ENCODE assay signal across 1 cellular context in the genomic region with DNA sequence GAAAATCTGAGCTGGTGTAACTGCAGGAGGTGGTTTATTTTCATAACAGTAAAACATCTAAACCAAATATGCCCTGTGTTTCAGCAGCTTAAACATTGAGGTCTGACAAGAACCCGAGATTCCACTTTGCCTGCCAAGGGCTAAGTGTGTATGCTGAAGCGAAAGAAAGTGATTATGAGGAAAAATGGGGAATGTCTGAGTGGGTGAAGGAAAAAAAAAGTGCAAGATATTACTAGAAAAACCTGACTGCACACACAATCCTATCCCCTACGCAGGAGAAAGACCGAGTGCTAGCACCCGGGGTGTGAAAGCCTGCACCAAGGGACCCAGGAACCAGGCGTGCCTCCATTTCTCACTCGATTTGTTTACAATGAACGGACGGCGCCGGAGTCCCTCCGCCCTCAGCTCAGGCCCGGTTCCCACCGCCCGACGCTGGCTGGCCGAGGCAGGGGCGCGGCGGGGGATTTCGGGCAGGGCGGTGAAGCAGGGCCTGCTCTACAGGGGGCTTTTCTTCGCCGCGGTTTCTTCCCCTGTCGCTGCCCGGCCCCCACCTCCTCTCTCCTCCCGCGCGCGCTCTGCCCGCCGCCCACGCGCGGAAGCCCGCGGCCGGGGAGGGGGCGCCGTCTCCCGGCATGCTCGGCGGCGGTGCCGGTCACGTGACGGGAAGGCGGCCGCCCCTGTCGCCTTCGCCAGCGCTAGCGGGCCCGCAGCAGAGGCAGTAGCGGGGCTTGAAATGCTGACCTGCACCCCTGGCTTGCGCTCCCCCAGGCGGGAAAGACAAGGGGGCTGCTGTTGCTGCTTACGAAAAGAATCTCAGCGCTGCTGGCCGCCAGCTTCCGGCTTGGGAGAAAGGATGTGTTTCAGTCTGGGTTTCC.
A peak's percentile ranks its signal among the peaks of the same experiment; 100 is the strongest.
TF ChIP-seq lines count a peak whose summit lies in the region.

No MANE protein-coding gene starts in this region.

TF ChIP-seq in K562, 482 proteins besides CTCF, POLR2A, EP300 and RAD21 (continued from another document):
- TF ChIP-seq, protein P1, sequence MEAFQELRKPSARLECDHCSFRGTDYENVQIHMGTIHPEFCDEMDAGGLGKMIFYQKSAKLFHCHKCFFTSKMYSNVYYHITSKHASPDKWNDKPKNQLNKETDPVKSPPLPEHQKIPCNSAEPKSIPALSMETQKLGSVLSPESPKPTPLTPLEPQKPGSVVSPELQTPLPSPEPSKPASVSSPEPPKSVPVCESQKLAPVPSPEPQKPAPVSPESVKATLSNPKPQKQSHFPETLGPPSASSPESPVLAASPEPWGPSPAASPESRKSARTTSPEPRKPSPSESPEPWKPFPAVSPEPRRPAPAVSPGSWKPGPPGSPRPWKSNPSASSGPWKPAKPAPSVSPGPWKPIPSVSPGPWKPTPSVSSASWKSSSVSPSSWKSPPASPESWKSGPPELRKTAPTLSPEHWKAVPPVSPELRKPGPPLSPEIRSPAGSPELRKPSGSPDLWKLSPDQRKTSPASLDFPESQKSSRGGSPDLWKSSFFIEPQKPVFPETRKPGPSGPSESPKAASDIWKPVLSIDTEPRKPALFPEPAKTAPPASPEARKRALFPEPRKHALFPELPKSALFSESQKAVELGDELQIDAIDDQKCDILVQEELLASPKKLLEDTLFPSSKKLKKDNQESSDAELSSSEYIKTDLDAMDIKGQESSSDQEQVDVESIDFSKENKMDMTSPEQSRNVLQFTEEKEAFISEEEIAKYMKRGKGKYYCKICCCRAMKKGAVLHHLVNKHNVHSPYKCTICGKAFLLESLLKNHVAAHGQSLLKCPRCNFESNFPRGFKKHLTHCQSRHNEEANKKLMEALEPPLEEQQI (IDR thresholded peaks at IDR 0.05): no peak
- TF ChIP-seq RHOXF2B (CRISPR knock-in tag; conservative IDR thresholded peaks at IDR 0.05): no peak
- peak; percentile 58; the same call in 1 of the 2 replicates for TF ChIP-seq ZBTB7A (IDR thresholded peaks at IDR 0.05; ENCODE audit: borderline replicate concordance, control insufficient read depth, low read depth, low read length)
- no peak for TF ChIP-seq ATF1 (CRISPR knock-in tag; IDR thresholded peaks at IDR 0.05)
- TF ChIP-seq ATF1 (tag; IDR thresholded peaks at IDR 0.05): peak; percentile 31; the same call in 1 of the 2 replicates
- peak; percentile 93 for TF ChIP-seq RAD51 (IDR thresholded peaks at IDR 0.05; ENCODE audit: borderline replicate concordance, low read depth)
- no peak; the same call in 1 of the 2 replicates for TF ChIP-seq NR4A1 (CRISPR knock-in tag; IDR thresholded peaks at IDR 0.05)
- peak; percentile 90 for TF ChIP-seq NR4A1 (tag; IDR thresholded peaks at IDR 0.05)
- 0 out of 2 replicates have a peak, but pooled peaks have one; percentile 49 for TF ChIP-seq ZNF12 (CRISPR knock-in tag; IDR thresholded peaks at IDR 0.05)
- no peak for TF ChIP-seq ZNF764 (CRISPR knock-in tag; IDR thresholded peaks at IDR 0.05; ENCODE audit: low read depth)
- TF ChIP-seq CHD2 (IDR thresholded peaks at IDR 0.05; ENCODE audit: low read depth, low read length): no peak
- TF ChIP-seq SUPT5H (IDR thresholded peaks at IDR 0.05): 0 out of 2 replicates have a peak, but pooled peaks have one; percentile 12
- TF ChIP-seq ZFX (CRISPR knock-in tag; IDR thresholded peaks at IDR 0.05): peak; percentile 57
- TF ChIP-seq MTA3 (IDR thresholded peaks at IDR 0.05; ENCODE audit: borderline replicate concordance): peak; percentile 69; the same call in 1 of the 2 replicates
- peak; percentile 78 for TF ChIP-seq POLR2G (IDR thresholded peaks at IDR 0.05; ENCODE audit: low read depth, low read length)
- peak in 1 of 2 experiments; percentile 54; a peak in 1 of 4 replicates for TF ChIP-seq NONO (IDR thresholded peaks at IDR 0.05; ENCODE audit: low read depth in 2 of 2, low read length in 1 of 2)
- peak; percentile 37; the same call in 1 of the 2 replicates for TF ChIP-seq ATF7 (IDR thresholded peaks at IDR 0.05)
- TF ChIP-seq FOXP1 (CRISPR knock-in tag; IDR thresholded peaks at IDR 0.05): peak; percentile 54; the same call in 1 of the 2 replicates
- peak; percentile 16; the same call in 1 of the 2 replicates for TF ChIP-seq HCFC1 (IDR thresholded peaks at IDR 0.05; ENCODE audit: low read depth, low read length)
- 0 out of 2 replicates have a peak, but pooled peaks have one; percentile 25 for TF ChIP-seq ZBTB1 (CRISPR knock-in tag; IDR thresholded peaks at IDR 0.05; ENCODE audit: borderline replicate concordance, low read depth)
- TF ChIP-seq TSC22D4 (tag; IDR thresholded peaks at IDR 0.05): no peak
- peak; percentile 65 for TF ChIP-seq PHF20 (IDR thresholded peaks at IDR 0.05; ENCODE audit: partially characterized antibody)
- TF ChIP-seq CBX1 (IDR thresholded peaks at IDR 0.05; ENCODE audit: low read depth): peak; percentile 99
- peak in 1 of 2 experiments; percentile 34; a peak in 1 of 4 replicates for TF ChIP-seq TEAD1 (CRISPR knock-in tag; IDR thresholded peaks at IDR 0.05)
- 0 out of 2 replicates have a peak, but pooled peaks have one; percentile 21 for TF ChIP-seq ESRRA (IDR thresholded peaks at IDR 0.05; ENCODE audit: borderline replicate concordance, low read depth)
- TF ChIP-seq ZNF175 (CRISPR knock-in tag; IDR thresholded peaks at IDR 0.05; ENCODE audit: low read depth): peak; percentile 70; the same call in 1 of the 2 replicates
- TF ChIP-seq, protein P2, sequence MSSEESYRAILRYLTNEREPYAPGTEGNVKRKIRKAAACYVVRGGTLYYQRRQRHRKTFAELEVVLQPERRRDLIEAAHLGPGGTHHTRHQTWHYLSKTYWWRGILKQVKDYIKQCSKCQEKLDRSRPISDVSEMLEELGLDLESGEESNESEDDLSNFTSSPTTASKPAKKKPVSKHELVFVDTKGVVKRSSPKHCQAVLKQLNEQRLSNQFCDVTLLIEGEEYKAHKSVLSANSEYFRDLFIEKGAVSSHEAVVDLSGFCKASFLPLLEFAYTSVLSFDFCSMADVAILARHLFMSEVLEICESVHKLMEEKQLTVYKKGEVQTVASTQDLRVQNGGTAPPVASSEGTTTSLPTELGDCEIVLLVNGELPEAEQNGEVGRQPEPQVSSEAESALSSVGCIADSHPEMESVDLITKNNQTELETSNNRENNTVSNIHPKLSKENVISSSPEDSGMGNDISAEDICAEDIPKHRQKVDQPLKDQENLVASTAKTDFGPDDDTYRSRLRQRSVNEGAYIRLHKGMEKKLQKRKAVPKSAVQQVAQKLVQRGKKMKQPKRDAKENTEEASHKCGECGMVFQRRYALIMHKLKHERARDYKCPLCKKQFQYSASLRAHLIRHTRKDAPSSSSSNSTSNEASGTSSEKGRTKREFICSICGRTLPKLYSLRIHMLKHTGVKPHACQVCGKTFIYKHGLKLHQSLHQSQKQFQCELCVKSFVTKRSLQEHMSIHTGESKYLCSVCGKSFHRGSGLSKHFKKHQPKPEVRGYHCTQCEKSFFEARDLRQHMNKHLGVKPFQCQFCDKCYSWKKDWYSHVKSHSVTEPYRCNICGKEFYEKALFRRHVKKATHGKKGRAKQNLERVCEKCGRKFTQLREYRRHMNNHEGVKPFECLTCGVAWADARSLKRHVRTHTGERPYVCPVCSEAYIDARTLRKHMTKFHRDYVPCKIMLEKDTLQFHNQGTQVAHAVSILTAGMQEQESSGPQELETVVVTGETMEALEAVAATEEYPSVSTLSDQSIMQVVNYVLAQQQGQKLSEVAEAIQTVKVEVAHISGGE (CRISPR knock-in tag; IDR thresholded peaks at IDR 0.05): 0 out of 6 replicates have a peak, but pooled peaks of 1 of the 3 experiments have one; percentile 31
- TF ChIP-seq RNF2 (IDR thresholded peaks at IDR 0.05): peak; percentile 35; the same call in 1 of the 2 replicates
- TF ChIP-seq ZNF316 (IDR thresholded peaks at IDR 0.05): no peak
- peak; percentile 77 for TF ChIP-seq EGR1 (conservative IDR thresholded peaks at IDR 0.05)
- TF ChIP-seq ZNF584 (CRISPR knock-in tag; IDR thresholded peaks at IDR 0.05; ENCODE audit: low read depth): peak; percentile 73
- no peak for TF ChIP-seq RFX7 (CRISPR knock-in tag; IDR thresholded peaks at IDR 0.05)
- TF ChIP-seq SAFB (IDR thresholded peaks at IDR 0.05; ENCODE audit: borderline replicate concordance, low read depth, low read length): peak; percentile 49; the same call in 1 of the 2 replicates
- TF ChIP-seq MAZ (CRISPR knock-in tag; conservative IDR thresholded peaks at IDR 0.05 in 1 of 2, IDR thresholded peaks at IDR 0.05 in 1 of 2): peak in 1 of 2 experiments; percentile 97; a peak in 3 of 4 replicates
- peak; percentile 35 for TF ChIP-seq FIP1L1 (IDR thresholded peaks at IDR 0.05; ENCODE audit: low read depth, low read length, poor library complexity, severe bottlenecking)
- TF ChIP-seq SMAD4 (CRISPR knock-in tag; conservative IDR thresholded peaks at IDR 0.05): peak; percentile 89
- TF ChIP-seq ETS2 (tag; IDR thresholded peaks at IDR 0.05; ENCODE audit: borderline replicate concordance, poor library complexity, severe bottlenecking): peak; percentile 35
- TF ChIP-seq ZNF76 (CRISPR knock-in tag; IDR thresholded peaks at IDR 0.05; ENCODE audit: borderline replicate concordance): peak; percentile 82; the same call in 1 of the 2 replicates
- TF ChIP-seq ZNF589 (CRISPR knock-in tag; IDR thresholded peaks at IDR 0.05; ENCODE audit: low read depth): peak; percentile 92
- TF ChIP-seq L3MBTL2 (IDR thresholded peaks at IDR 0.05): peak; percentile 98
- no peak for TF ChIP-seq FOXK1 (CRISPR knock-in tag; IDR thresholded peaks at IDR 0.05; ENCODE audit: borderline replicate concordance)
- TF ChIP-seq, protein P3, sequence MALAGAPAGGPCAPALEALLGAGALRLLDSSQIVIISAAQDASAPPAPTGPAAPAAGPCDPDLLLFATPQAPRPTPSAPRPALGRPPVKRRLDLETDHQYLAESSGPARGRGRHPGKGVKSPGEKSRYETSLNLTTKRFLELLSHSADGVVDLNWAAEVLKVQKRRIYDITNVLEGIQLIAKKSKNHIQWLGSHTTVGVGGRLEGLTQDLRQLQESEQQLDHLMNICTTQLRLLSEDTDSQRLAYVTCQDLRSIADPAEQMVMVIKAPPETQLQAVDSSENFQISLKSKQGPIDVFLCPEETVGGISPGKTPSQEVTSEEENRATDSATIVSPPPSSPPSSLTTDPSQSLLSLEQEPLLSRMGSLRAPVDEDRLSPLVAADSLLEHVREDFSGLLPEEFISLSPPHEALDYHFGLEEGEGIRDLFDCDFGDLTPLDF (CRISPR knock-in tag; IDR thresholded peaks at IDR 0.05): peak; percentile 39; the same call in 1 of the 2 replicates
- TF ChIP-seq, protein P4, sequence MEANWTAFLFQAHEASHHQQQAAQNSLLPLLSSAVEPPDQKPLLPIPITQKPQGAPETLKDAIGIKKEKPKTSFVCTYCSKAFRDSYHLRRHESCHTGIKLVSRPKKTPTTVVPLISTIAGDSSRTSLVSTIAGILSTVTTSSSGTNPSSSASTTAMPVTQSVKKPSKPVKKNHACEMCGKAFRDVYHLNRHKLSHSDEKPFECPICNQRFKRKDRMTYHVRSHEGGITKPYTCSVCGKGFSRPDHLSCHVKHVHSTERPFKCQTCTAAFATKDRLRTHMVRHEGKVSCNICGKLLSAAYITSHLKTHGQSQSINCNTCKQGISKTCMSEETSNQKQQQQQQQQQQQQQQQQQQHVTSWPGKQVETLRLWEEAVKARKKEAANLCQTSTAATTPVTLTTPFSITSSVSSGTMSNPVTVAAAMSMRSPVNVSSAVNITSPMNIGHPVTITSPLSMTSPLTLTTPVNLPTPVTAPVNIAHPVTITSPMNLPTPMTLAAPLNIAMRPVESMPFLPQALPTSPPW (CRISPR knock-in tag; IDR thresholded peaks at IDR 0.05): peak; percentile 78
- TF ChIP-seq, protein P5, sequence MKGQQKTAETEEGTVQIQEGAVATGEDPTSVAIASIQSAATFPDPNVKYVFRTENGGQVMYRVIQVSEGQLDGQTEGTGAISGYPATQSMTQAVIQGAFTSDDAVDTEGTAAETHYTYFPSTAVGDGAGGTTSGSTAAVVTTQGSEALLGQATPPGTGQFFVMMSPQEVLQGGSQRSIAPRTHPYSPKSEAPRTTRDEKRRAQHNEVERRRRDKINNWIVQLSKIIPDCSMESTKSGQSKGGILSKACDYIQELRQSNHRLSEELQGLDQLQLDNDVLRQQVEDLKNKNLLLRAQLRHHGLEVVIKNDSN (CRISPR knock-in tag; IDR thresholded peaks at IDR 0.05): peak; percentile 86
- no peak for TF ChIP-seq TAF7 (tag; IDR thresholded peaks at IDR 0.05)
- peak; percentile 82 for TF ChIP-seq RBFOX2 (IDR thresholded peaks at IDR 0.05; ENCODE audit: low read depth, low read length)
- TF ChIP-seq, protein P6, sequence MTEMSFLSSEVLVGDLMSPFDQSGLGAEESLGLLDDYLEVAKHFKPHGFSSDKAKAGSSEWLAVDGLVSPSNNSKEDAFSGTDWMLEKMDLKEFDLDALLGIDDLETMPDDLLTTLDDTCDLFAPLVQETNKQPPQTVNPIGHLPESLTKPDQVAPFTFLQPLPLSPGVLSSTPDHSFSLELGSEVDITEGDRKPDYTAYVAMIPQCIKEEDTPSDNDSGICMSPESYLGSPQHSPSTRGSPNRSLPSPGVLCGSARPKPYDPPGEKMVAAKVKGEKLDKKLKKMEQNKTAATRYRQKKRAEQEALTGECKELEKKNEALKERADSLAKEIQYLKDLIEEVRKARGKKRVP (CRISPR knock-in tag; IDR thresholded peaks at IDR 0.05): 0 out of 2 replicates have a peak, but pooled peaks have one; percentile 1
- TF ChIP-seq TAL1 (IDR thresholded peaks at IDR 0.05): no peak
- 0 out of 2 replicates have a peak, but pooled peaks have one; percentile 37 for TF ChIP-seq KLF13 (tag; IDR thresholded peaks at IDR 0.05; ENCODE audit: borderline replicate concordance, low read depth)
- TF ChIP-seq, protein P7, sequence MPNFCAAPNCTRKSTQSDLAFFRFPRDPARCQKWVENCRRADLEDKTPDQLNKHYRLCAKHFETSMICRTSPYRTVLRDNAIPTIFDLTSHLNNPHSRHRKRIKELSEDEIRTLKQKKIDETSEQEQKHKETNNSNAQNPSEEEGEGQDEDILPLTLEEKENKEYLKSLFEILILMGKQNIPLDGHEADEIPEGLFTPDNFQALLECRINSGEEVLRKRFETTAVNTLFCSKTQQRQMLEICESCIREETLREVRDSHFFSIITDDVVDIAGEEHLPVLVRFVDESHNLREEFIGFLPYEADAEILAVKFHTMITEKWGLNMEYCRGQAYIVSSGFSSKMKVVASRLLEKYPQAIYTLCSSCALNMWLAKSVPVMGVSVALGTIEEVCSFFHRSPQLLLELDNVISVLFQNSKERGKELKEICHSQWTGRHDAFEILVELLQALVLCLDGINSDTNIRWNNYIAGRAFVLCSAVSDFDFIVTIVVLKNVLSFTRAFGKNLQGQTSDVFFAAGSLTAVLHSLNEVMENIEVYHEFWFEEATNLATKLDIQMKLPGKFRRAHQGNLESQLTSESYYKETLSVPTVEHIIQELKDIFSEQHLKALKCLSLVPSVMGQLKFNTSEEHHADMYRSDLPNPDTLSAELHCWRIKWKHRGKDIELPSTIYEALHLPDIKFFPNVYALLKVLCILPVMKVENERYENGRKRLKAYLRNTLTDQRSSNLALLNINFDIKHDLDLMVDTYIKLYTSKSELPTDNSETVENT (CRISPR knock-in tag; IDR thresholded peaks at IDR 0.05): 0 out of 2 replicates have a peak, but pooled peaks have one; percentile 50
- peak; percentile 90 for TF ChIP-seq PCBP1 (IDR thresholded peaks at IDR 0.05; ENCODE audit: low read depth, low read length, poor library complexity, severe bottlenecking)
